Comparison of ENCODE assay signal across 14 cellular contexts in genomic region chr1:33724348-33724747, GRCh38.
DNase-seq lines count a peak whose midpoint lies in the region; ATAC-seq and TF ChIP-seq lines count a peak whose summit lies in the region.
"Had no signal": no experiment of that assay in that cellular context is flagged by ENCODE, and none has a peak within 500 bp of the region (broad histone marks: within the 10 kb centered on the region; RNA-seq: fewer than 3 reads in every experiment).

No MANE protein-coding gene starts in this region.

- H3K9ac ChIP-seq in GM23248: no peak overlapping the region

- no peak overlapping the region for H3K27ac ChIP-seq in A673 (ENCODE audit: low read depth, low read length, poor library complexity, severe bottlenecking)
- H3K27ac ChIP-seq in GM23248: no peak overlapping the region
- H3K27ac ChIP-seq in caudate nucleus (ENCODE audit: low read depth, low read length): no peak overlapping the region

- ATAC-seq in WTC11 (peak; percentile 61), GM21825 (IDR thresholded peaks at IDR 0.05; ENCODE audit: unreplicated experiment) (no peak), left cardiac atrium (no peak)
- ATAC-seq: Panc1 had no signal

- H3F3A ChIP-seq in GM23248 (ENCODE audit: insufficient read depth): no peaks in the 10 kb centered on the region

- POLR2A ChIA-PET in A673 (lab: Charles Lee; ENCODE audit: low non-redundant PET): no interaction called here
- POLR2A ChIA-PET in WTC11 (lab: Charles Lee): no interaction called here

- peaks cover 22% of the 10 kb centered on the region for H3K36me3 Mint-ChIP-seq in WTC11

- no peaks in the 10 kb centered on the region for H3K27me3 Mint-ChIP-seq in WTC11 (ENCODE audit: low read depth)

- H3K4me1 Mint-ChIP-seq in WTC11: no peaks in the 10 kb centered on the region

- DNase-seq in A673 (ENCODE audit: low spot score) (no peak), GM23248 (peak; percentile 7), WTC11 (ENCODE audit: low spot score) (peak; percentile 54), islet precursor cell (peak; percentile 37), caudate nucleus (lab: John Stamatoyannopoulos, UW) (no peak), left cardiac atrium (no peak)
- DNase-seq in activated CD4-positive, CD25-positive, alpha-beta regulatory T cell (lab: John Stamatoyannopoulos, UW): no peak
- DNase-seq: C1 segment of cervical spinal cord, GDM1, KG1, NCI-H1092, NCI-H2227 treated with DMSO at 0.1 percent for 48 hours had no signal

- H3K4me1 ChIP-seq in A673 (ENCODE audit: insufficient read depth, low read length, poor library complexity, severe bottlenecking) (no peaks in the 10 kb centered on the region), GM23248 (ENCODE audit: insufficient read depth) (no peaks in the 10 kb centered on the region)

- no peaks in the 10 kb centered on the region for H3K9me3 Mint-ChIP-seq in WTC11

- no peak overlapping the region for H3K4me3 Mint-ChIP-seq in WTC11

- no peak overlapping the region for H2AFZ ChIP-seq in GM23248

- H4K20me1 ChIP-seq in GM23248 (ENCODE audit: insufficient read depth): no peaks in the 10 kb centered on the region

- H3K36me3 ChIP-seq in A673 (ENCODE audit: insufficient read depth, low read length, poor library complexity, severe bottlenecking) (no peaks in the 10 kb centered on the region), GM23248 (ENCODE audit: low read depth) (0 out of 2 replicates have a peak, but pooled peaks cover 9% of the 10 kb centered on the region)

- H3K27me3 ChIP-seq in A673 (replicated peaks; ENCODE audit: insufficient read depth, low read depth, low read length, poor library complexity): no peaks in the 10 kb centered on the region
- H3K27me3 ChIP-seq in GM23248 (replicated peaks; ENCODE audit: insufficient read depth): no peaks in the 10 kb centered on the region

- no peak overlapping the region for H3K4me2 ChIP-seq in GM23248 (ENCODE audit: unreplicated experiment)

- TF ChIP-seq CTCF in A673 (conservative IDR thresholded peaks at IDR 0.05; ENCODE audit: low read depth, low read length): peak; percentile 34; the same call in 1 of the 2 replicates
- TF ChIP-seq CTCF in WTC11 (IDR thresholded peaks at IDR 0.05): peak; percentile 33; the same call in 1 of the 2 replicates

- H3K4me3 ChIP-seq in A673 (ENCODE audit: low read depth, low read length, poor library complexity, severe bottlenecking) (no peak overlapping the region), GM23248 (no peak overlapping the region)

- WGBS in GM23248 (ENCODE audit: low coverage in 1 of 2, low lambda C conversion rate in 2 of 2, missing lambda C conversion rate in 2 of 2), 2 experiments: 88 to 89% methylated on average over 11 of the region's 11 CpGs

- intact Hi-C loops in A673 (cut with micrococcal nuclease; ENCODE audit: unreplicated experiment): no loop called here
- intact Hi-C loops in left cardiac atrium (cut with DNase I): no loop called here

- no peak overlapping the region for H3K27ac Mint-ChIP-seq in WTC11

- no peaks in the 10 kb centered on the region for H3K9me2 ChIP-seq in GM23248 (ENCODE audit: insufficient read depth)

- CTCF ChIA-PET in A673 (lab: Charles Lee) (no interaction called here), WTC11 (lab: Charles Lee) (interaction anchor here (0.9 to 1.2 kb wide), 2 partner anchors 10 to 439 kb away, joined by 3 to 4 read pairs; no protein-coding TSS in a partner anchor)

- BruUV-seq in A673 (replicated peaks; lab: Mats Ljungman, UMichigan): no TSS peak

- H3K9me3 ChIP-seq in A673 (ENCODE audit: low read depth, low read length, poor library complexity, severe bottlenecking) (no peaks in the 10 kb centered on the region), GM23248 (ENCODE audit: low read depth) (no peaks in the 10 kb centered on the region)

- no peaks in the 10 kb centered on the region for H3K79me2 ChIP-seq in GM23248 (ENCODE audit: insufficient read depth)

- in situ Hi-C loops in GM23248 (cut with MboI): no loop called here

TF ChIP-seq in WTC11, 78 proteins besides CTCF, POLR2A, EP300 and RAD21:
- no peak for TF ChIP-seq MYBL2 (CRISPR knock-in tag; IDR thresholded peaks at IDR 0.05)
- TF ChIP-seq ELF4 (CRISPR knock-in tag; IDR thresholded peaks at IDR 0.05; ENCODE audit: low read depth): no peak
- TF ChIP-seq OVOL2 (CRISPR knock-in tag; IDR thresholded peaks at IDR 0.05; ENCODE audit: borderline replicate concordance): no peak
- no peak for TF ChIP-seq ZNF317 (CRISPR knock-in tag; IDR thresholded peaks at IDR 0.05; ENCODE audit: borderline replicate concordance, low read depth)
- TF ChIP-seq KAT7 (CRISPR knock-in tag; IDR thresholded peaks at IDR 0.05; ENCODE audit: borderline replicate concordance): no peak
- TF ChIP-seq SP1 (CRISPR knock-in tag; conservative IDR thresholded peaks at IDR 0.05): no peak
- no peak for TF ChIP-seq NFATC4 (CRISPR knock-in tag; IDR thresholded peaks at IDR 0.05)
- no peak for TF ChIP-seq GTF2I (CRISPR knock-in tag; conservative IDR thresholded peaks at IDR 0.05)
- no peak for TF ChIP-seq ZNF423 (CRISPR knock-in tag; IDR thresholded peaks at IDR 0.05)
- TF ChIP-seq, protein P1, sequence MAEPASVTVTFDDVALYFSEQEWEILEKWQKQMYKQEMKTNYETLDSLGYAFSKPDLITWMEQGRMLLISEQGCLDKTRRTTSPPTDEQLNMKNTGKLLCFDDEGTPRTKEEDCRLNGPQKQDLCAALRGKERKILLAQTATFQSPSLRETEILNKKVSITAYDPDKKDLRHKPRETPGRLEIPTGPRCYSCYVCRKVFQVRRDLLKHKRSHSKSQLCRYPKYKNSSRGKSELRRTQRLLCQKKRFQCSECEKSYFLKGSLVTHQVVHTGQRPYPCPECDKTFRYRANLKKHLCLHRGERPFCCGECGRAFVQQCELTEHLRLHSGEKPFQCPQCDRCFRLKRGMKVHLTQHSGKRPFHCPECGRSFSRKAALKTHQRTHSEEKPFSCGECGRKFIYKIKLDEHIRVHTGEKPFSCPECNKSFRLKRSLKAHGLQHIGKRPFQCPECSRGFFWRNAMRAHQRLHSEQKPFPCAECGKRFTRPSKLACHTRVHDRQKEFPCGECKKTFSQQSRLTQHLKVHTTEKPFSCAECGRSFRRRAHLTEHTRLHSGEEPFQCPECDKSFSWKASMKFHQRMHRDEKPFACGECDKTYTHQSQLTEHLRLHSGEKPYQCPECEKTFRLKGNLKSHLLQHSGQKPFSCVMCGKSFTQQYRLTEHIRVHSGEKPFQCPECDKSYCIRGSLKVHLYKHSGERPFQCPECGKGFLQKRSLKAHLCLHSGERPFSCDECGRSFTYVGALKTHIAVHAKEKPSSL (CRISPR knock-in tag; conservative IDR thresholded peaks at IDR 0.05): no peak
- TF ChIP-seq, protein P2, sequence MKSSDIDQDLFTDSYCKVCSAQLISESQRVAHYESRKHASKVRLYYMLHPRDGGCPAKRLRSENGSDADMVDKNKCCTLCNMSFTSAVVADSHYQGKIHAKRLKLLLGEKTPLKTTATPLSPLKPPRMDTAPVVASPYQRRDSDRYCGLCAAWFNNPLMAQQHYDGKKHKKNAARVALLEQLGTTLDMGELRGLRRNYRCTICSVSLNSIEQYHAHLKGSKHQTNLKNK (CRISPR knock-in tag; IDR thresholded peaks at IDR 0.05): no peak

Comparison
In these comparisons a context has a peak if more than half of its experiments do, and no peak if none do; other contexts are left out.
1. DNase-seq: peak in GM23248 (single experiment), WTC11 (single experiment) and islet precursor cell (single experiment); none in A673 (single experiment), caudate nucleus (0 of 61), activated CD4-positive, CD25-positive, alpha-beta regulatory T cell (0 of 4) and left cardiac atrium (single experiment).